ENCODE assay signal across 1 cellular context in the genomic region with DNA sequence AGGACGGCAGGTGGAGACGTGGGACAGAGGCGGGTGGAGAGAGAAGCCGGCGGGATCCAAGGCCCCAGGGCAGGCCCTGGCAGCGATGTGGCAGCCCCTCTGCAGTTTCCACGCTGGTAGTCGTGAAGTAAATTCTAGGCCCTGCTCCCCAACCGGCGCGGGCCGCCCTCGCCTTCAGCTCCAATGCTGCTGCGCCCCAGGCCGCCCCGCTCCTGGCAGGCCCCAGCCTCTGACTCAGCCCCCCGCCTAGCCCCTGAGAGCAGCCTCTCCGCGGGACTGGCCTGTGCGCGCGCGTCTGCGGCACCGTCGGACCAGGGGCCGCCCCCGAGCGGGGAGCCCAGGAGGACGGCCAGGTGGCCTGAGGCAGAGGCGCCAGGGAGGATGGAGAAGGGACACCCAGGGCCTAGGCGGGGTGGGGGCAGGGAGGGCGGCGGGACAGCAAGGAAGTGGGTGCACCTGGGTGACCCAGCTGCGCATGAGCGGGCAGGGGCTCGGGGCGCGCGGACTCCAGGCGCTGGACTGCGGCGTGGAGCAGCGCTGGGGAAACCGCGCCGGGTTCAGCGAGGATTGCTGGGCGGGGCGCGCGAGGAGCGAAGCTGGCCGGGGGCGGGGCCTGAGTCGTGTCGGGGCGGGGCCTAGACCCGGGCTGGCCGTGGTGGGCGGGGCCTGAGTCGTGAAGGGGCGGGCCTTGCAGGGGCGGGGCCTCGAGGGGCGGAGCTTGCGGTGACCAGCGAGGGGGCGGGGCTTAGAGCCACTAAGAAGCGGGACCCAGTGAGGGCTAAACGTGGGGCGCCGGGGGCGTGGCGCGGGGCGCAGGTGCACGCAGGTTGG.
TF ChIP-seq lines count a peak whose summit lies in the region.

No MANE protein-coding gene starts in this region.

TF ChIP-seq in HepG2, 621 proteins besides CTCF, POLR2A, EP300 and RAD21 (continued from another document and continues in another):
- TF ChIP-seq, protein P1, sequence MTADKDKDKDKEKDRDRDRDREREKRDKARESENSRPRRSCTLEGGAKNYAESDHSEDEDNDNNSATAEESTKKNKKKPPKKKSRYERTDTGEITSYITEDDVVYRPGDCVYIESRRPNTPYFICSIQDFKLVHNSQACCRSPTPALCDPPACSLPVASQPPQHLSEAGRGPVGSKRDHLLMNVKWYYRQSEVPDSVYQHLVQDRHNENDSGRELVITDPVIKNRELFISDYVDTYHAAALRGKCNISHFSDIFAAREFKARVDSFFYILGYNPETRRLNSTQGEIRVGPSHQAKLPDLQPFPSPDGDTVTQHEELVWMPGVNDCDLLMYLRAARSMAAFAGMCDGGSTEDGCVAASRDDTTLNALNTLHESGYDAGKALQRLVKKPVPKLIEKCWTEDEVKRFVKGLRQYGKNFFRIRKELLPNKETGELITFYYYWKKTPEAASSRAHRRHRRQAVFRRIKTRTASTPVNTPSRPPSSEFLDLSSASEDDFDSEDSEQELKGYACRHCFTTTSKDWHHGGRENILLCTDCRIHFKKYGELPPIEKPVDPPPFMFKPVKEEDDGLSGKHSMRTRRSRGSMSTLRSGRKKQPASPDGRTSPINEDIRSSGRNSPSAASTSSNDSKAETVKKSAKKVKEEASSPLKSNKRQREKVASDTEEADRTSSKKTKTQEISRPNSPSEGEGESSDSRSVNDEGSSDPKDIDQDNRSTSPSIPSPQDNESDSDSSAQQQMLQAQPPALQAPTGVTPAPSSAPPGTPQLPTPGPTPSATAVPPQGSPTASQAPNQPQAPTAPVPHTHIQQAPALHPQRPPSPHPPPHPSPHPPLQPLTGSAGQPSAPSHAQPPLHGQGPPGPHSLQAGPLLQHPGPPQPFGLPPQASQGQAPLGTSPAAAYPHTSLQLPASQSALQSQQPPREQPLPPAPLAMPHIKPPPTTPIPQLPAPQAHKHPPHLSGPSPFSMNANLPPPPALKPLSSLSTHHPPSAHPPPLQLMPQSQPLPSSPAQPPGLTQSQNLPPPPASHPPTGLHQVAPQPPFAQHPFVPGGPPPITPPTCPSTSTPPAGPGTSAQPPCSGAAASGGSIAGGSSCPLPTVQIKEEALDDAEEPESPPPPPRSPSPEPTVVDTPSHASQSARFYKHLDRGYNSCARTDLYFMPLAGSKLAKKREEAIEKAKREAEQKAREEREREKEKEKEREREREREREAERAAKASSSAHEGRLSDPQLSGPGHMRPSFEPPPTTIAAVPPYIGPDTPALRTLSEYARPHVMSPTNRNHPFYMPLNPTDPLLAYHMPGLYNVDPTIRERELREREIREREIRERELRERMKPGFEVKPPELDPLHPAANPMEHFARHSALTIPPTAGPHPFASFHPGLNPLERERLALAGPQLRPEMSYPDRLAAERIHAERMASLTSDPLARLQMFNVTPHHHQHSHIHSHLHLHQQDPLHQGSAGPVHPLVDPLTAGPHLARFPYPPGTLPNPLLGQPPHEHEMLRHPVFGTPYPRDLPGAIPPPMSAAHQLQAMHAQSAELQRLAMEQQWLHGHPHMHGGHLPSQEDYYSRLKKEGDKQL (CRISPR knock-in tag; IDR thresholded peaks at IDR 0.05; ENCODE audit: low read depth): no peak
- TF ChIP-seq ZFP36L1 (CRISPR knock-in tag; IDR thresholded peaks at IDR 0.05) (peak; percentile 80; the same call in 1 of the 2 replicates), ZSCAN25 (CRISPR knock-in tag; IDR thresholded peaks at IDR 0.05) (0 out of 2 replicates have a peak, but pooled peaks have one; percentile 18), ZNF572 (CRISPR knock-in tag; IDR thresholded peaks at IDR 0.05) (peak; percentile 99), ERF (CRISPR knock-in tag; IDR thresholded peaks at IDR 0.05) (peak; percentile 24; the same call in 1 of the 2 replicates), ZNF333 (CRISPR knock-in tag; IDR thresholded peaks at IDR 0.05; ENCODE audit: borderline replicate concordance) (peak; percentile 76; the same call in 1 of the 2 replicates), DR1 (CRISPR knock-in tag; IDR thresholded peaks at IDR 0.05) (no peak), POLR2AphosphoS2 (IDR thresholded peaks at IDR 0.05; ENCODE audit: low read depth, low read length) (no peak), HES4 (CRISPR knock-in tag; IDR thresholded peaks at IDR 0.05; ENCODE audit: borderline replicate concordance) (0 out of 2 replicates have a peak, but pooled peaks have one; percentile 43)
- TF ChIP-seq, protein P2, sequence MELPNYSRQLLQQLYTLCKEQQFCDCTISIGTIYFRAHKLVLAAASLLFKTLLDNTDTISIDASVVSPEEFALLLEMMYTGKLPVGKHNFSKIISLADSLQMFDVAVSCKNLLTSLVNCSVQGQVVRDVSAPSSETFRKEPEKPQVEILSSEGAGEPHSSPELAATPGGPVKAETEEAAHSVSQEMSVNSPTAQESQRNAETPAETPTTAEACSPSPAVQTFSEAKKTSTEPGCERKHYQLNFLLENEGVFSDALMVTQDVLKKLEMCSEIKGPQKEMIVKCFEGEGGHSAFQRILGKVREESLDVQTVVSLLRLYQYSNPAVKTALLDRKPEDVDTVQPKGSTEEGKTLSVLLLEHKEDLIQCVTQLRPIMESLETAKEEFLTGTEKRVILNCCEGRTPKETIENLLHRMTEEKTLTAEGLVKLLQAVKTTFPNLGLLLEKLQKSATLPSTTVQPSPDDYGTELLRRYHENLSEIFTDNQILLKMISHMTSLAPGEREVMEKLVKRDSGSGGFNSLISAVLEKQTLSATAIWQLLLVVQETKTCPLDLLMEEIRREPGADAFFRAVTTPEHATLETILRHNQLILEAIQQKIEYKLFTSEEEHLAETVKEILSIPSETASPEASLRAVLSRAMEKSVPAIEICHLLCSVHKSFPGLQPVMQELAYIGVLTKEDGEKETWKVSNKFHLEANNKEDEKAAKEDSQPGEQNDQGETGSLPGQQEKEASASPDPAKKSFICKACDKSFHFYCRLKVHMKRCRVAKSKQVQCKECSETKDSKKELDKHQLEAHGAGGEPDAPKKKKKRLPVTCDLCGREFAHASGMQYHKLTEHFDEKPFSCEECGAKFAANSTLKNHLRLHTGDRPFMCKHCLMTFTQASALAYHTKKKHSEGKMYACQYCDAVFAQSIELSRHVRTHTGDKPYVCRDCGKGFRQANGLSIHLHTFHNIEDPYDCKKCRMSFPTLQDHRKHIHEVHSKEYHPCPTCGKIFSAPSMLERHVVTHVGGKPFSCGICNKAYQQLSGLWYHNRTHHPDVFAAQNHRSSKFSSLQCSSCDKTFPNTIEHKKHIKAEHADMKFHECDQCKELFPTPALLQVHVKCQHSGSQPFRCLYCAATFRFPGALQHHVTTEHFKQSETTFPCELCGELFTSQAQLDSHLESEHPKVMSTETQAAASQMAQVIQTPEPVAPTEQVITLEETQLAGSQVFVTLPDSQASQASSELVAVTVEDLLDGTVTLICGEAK (IDR thresholded peaks at IDR 0.05): no peak
- TF ChIP-seq, protein P2 (CRISPR knock-in tag; IDR thresholded peaks at IDR 0.05): peak; percentile 77
- TF ChIP-seq, protein P3, sequence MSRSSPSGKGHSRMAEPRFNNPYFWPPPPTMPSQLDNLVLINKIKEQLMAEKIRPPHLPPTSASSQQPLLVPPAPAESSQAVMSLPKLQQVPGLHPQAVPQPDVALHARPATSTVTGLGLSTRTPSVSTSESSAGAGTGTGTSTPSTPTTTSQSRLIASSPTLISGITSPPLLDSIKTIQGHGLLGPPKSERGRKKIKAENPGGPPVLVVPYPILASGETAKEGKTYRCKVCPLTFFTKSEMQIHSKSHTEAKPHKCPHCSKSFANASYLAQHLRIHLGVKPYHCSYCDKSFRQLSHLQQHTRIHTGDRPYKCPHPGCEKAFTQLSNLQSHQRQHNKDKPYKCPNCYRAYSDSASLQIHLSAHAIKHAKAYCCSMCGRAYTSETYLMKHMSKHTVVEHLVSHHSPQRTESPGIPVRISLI (CRISPR knock-in tag; IDR thresholded peaks at IDR 0.05; ENCODE audit: borderline replicate concordance): peak; percentile 19; the same call in 1 of the 2 replicates
- TF ChIP-seq, protein P4, sequence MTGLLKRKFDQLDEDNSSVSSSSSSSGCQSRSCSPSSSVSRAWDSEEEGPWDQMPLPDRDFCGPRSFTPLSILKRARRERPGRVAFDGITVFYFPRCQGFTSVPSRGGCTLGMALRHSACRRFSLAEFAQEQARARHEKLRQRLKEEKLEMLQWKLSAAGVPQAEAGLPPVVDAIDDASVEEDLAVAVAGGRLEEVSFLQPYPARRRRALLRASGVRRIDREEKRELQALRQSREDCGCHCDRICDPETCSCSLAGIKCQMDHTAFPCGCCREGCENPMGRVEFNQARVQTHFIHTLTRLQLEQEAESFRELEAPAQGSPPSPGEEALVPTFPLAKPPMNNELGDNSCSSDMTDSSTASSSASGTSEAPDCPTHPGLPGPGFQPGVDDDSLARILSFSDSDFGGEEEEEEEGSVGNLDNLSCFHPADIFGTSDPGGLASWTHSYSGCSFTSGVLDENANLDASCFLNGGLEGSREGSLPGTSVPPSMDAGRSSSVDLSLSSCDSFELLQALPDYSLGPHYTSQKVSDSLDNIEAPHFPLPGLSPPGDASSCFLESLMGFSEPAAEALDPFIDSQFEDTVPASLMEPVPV (CRISPR knock-in tag; IDR thresholded peaks at IDR 0.05): peak; percentile 84; the same call in 1 of the 2 replicates
- TF ChIP-seq, protein P5, sequence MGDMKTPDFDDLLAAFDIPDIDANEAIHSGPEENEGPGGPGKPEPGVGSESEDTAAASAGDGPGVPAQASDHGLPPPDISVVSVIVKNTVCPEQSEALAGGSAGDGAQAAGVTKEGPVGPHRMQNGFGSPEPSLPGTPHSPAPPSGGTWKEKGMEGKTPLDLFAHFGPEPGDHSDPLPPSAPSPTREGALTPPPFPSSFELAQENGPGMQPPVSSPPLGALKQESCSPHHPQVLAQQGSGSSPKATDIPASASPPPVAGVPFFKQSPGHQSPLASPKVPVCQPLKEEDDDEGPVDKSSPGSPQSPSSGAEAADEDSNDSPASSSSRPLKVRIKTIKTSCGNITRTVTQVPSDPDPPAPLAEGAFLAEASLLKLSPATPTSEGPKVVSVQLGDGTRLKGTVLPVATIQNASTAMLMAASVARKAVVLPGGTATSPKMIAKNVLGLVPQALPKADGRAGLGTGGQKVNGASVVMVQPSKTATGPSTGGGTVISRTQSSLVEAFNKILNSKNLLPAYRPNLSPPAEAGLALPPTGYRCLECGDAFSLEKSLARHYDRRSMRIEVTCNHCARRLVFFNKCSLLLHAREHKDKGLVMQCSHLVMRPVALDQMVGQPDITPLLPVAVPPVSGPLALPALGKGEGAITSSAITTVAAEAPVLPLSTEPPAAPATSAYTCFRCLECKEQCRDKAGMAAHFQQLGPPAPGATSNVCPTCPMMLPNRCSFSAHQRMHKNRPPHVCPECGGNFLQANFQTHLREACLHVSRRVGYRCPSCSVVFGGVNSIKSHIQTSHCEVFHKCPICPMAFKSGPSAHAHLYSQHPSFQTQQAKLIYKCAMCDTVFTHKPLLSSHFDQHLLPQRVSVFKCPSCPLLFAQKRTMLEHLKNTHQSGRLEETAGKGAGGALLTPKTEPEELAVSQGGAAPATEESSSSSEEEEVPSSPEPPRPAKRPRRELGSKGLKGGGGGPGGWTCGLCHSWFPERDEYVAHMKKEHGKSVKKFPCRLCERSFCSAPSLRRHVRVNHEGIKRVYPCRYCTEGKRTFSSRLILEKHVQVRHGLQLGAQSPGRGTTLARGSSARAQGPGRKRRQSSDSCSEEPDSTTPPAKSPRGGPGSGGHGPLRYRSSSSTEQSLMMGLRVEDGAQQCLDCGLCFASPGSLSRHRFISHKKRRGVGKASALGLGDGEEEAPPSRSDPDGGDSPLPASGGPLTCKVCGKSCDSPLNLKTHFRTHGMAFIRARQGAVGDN (CRISPR knock-in tag; IDR thresholded peaks at IDR 0.05): peak; percentile 93
- TF ChIP-seq, protein P6, sequence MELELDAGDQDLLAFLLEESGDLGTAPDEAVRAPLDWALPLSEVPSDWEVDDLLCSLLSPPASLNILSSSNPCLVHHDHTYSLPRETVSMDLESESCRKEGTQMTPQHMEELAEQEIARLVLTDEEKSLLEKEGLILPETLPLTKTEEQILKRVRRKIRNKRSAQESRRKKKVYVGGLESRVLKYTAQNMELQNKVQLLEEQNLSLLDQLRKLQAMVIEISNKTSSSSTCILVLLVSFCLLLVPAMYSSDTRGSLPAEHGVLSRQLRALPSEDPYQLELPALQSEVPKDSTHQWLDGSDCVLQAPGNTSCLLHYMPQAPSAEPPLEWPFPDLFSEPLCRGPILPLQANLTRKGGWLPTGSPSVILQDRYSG (CRISPR knock-in tag; IDR thresholded peaks at IDR 0.05): 0 out of 2 replicates have a peak, but pooled peaks have one; percentile 18
- TF ChIP-seq, protein P7, sequence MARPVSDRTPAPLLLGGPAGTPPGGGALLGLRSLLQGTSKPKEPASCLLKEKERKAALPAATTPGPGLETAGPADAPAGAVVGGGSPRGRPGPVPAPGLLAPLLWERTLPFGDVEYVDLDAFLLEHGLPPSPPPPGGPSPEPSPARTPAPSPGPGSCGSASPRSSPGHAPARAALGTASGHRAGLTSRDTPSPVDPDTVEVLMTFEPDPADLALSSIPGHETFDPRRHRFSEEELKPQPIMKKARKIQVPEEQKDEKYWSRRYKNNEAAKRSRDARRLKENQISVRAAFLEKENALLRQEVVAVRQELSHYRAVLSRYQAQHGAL (CRISPR knock-in tag; IDR thresholded peaks at IDR 0.05; ENCODE audit: not compliant biosample characterization): no peak
- TF ChIP-seq, protein P8, sequence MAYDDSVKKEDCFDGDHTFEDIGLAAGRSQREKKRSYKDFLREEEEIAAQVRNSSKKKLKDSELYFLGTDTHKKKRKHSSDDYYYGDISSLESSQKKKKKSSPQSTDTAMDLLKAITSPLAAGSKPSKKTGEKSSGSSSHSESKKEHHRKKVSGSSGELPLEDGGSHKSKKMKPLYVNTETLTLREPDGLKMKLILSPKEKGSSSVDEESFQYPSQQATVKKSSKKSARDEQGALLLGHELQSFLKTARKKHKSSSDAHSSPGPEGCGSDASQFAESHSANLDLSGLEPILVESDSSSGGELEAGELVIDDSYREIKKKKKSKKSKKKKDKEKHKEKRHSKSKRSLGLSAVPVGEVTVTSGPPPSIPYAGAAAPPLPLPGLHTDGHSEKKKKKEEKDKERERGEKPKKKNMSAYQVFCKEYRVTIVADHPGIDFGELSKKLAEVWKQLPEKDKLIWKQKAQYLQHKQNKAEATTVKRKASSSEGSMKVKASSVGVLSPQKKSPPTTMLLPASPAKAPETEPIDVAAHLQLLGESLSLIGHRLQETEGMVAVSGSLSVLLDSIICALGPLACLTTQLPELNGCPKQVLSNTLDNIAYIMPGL (CRISPR knock-in tag; IDR thresholded peaks at IDR 0.05; ENCODE audit: borderline replicate concordance in 1 of 2, low read depth in 1 of 2): peak; percentile 80 to 91
